Comparison of ENCODE assay signal across 13 cellular contexts in the genomic region with DNA sequence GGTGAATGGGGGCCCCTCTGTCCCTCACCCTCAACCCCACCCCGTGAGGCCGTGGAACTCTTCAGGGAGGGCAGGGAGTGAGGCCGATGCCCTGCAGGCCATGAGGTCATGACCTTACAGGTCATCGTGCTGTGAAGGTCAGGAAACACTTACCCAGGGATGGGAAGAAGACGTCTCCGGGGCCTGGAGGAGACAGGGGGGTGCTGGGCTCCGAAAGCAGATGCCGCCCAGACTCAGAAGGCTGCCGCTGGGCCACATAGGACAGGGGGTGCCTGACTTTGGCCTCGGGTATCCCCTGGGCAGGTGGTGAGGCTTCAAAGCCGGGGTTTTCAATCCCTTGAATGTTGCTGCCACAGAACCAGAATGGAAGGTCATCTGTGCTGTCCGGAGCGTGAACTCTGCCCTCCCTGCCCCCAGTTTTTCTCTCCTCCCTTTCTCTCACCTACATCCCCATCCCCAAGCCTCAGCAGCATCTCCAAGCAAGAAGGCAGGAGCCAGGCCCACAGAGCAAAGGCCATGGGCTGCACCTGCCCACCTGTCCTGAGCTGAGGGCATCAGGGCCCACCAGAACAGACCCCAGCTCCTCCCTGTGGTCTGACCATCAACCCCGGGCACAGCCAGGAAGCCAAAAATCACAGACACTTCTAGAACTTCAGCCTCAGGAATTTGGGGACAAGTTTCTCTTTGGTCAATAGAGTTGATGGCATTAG. TPM values are rescaled to one million over a fixed set of nuclear protein-coding genes. Genes with fewer than 3 reads are reported as not detected.
DNase-seq lines count a peak whose midpoint lies in the region; ATAC-seq and TF ChIP-seq lines count a peak whose summit lies in the region.
"Had no signal": no experiment of that assay in that cellular context is flagged by ENCODE, and none has a peak within 500 bp of the region (broad histone marks: within the 10 kb centered on the region; RNA-seq: fewer than 3 reads in every experiment).

No MANE protein-coding gene starts in this region.

- H3K36me3 ChIP-seq in CD4-positive, CD25-positive, alpha-beta regulatory T cell (ENCODE audit: control insufficient read depth, insufficient read depth, low read length), result peaks cover 42% of the 10 kb centered on the region
- H3K36me3 ChIP-seq in neural progenitor cell (no peaks in the 10 kb centered on the region), GM23248 (ENCODE audit: low read depth) (peaks cover 9% of the 10 kb centered on the region; the same call in 1 of the 2 replicates)
- H3K36me3 ChIP-seq: uterus had no signal

- no peaks in the 10 kb centered on the region for H3K9me2 ChIP-seq in GM23248 (ENCODE audit: insufficient read depth)

- no peak overlapping the region for H3K4me2 ChIP-seq in neural progenitor cell
- H3K4me2 ChIP-seq in GM23248 (ENCODE audit: unreplicated experiment), result no peak overlapping the region
- H3K4me2 ChIP-seq: GM23338 had no signal

- H3K27ac Mint-ChIP-seq in CD4-positive, CD25-positive, alpha-beta regulatory T cell, result peak overlapping the region; percentile 92 to 98 (median 96)
- H3K27ac Mint-ChIP-seq in IgD-negative memory B cell (peak overlapping the region; percentile 62 to 94 (median 87)), neural progenitor cell (peak overlapping the region; percentile 57), progenitor cell of endocrine pancreas (no peak overlapping the region)
- peak overlapping the region; percentile 72 for H3K27ac Mint-ChIP-seq in central memory CD8-positive, alpha-beta T cell (ENCODE audit: low read depth)
- H3K27ac Mint-ChIP-seq: GM23338 had no signal

- WGBS in GM23248 (ENCODE audit: low coverage in 1 of 2, low lambda C conversion rate in 2 of 2, missing lambda C conversion rate in 2 of 2), 2 experiments, result 72 to 78% methylated on average over 9 to 14 of the region's 14 CpGs

- H2AFZ ChIP-seq in neural progenitor cell (replicated peaks) (no peak overlapping the region), GM23248 (no peak overlapping the region)
- H2AFZ ChIP-seq: GM23338 had no signal

- H3F3A ChIP-seq in neural progenitor cell (ENCODE audit: low read depth) (peaks cover 2% of the 10 kb centered on the region), GM23248 (ENCODE audit: insufficient read depth) (no peaks in the 10 kb centered on the region)

- no peaks in the 10 kb centered on the region for H3K79me2 ChIP-seq in neural progenitor cell (ENCODE audit: low read depth)
- H3K79me2 ChIP-seq in GM23248 (ENCODE audit: insufficient read depth), result no peaks in the 10 kb centered on the region

- H3K4me3 Mint-ChIP-seq in CD4-positive, CD25-positive, alpha-beta regulatory T cell, result peak overlapping the region; percentile 59 to 85 (median 82)
- peak overlapping the region in 3 of 4 donors; percentile 50 to 86 (median 78) for H3K4me3 Mint-ChIP-seq in IgD-negative memory B cell
- no peak overlapping the region for H3K4me3 Mint-ChIP-seq in central memory CD8-positive, alpha-beta T cell
- H3K4me3 Mint-ChIP-seq in neural progenitor cell, result no peak overlapping the region
- H3K4me3 Mint-ChIP-seq in progenitor cell of endocrine pancreas (ENCODE audit: low read depth), result no peak overlapping the region
- H3K4me3 Mint-ChIP-seq: GM23338 had no signal

- H3K4me1 ChIP-seq in CD4-positive, CD25-positive, alpha-beta regulatory T cell (ENCODE audit: control insufficient read depth, insufficient read depth, low read length, poor library complexity, severe bottlenecking), result peaks cover 100% of the 10 kb centered on the region
- H3K4me1 ChIP-seq in neural progenitor cell, result peaks cover 6% of the 10 kb centered on the region
- H3K4me1 ChIP-seq in GM23248 (ENCODE audit: insufficient read depth), result no peaks in the 10 kb centered on the region

- no peaks in the 10 kb centered on the region for H3K9me3 Mint-ChIP-seq in CD4-positive, CD25-positive, alpha-beta regulatory T cell
- no peaks in the 10 kb centered on the region for H3K9me3 Mint-ChIP-seq in IgD-negative memory B cell
- no peaks in the 10 kb centered on the region for H3K9me3 Mint-ChIP-seq in central memory CD8-positive, alpha-beta T cell
- no peaks in the 10 kb centered on the region for H3K9me3 Mint-ChIP-seq in neural progenitor cell
- no peaks in the 10 kb centered on the region for H3K9me3 Mint-ChIP-seq in progenitor cell of endocrine pancreas (ENCODE audit: low read depth)
- H3K9me3 Mint-ChIP-seq: GM23338 had no signal

- peaks cover 13 to 96% (median 67%) of the 10 kb centered on the region in 4 donors for H3K4me1 Mint-ChIP-seq in CD4-positive, CD25-positive, alpha-beta regulatory T cell
- H3K4me1 Mint-ChIP-seq in IgD-negative memory B cell (peaks cover 66 to 80% (median 69%) of the 10 kb centered on the region in 3 donors), neural progenitor cell (peaks cover 35% of the 10 kb centered on the region), progenitor cell of endocrine pancreas (ENCODE audit: low read depth) (peaks cover 28% of the 10 kb centered on the region)
- H3K4me1 Mint-ChIP-seq in central memory CD8-positive, alpha-beta T cell, result peaks cover 80% of the 10 kb centered on the region

- peak overlapping the region; percentile 58 for H3K27ac ChIP-seq in CD4-positive, CD25-positive, alpha-beta regulatory T cell (ENCODE audit: insufficient read depth, low read length, poor library complexity, severe bottlenecking)
- H3K27ac ChIP-seq in neural progenitor cell (no peak overlapping the region), GM23248 (no peak overlapping the region)
- H3K27ac ChIP-seq: uterus, VCaP had no signal

- H4K20me1 ChIP-seq in neural progenitor cell (ENCODE audit: low read depth) (no peaks in the 10 kb centered on the region), GM23248 (ENCODE audit: insufficient read depth) (no peaks in the 10 kb centered on the region)

- TF ChIP-seq CTCF in neural progenitor cell (IDR thresholded peaks at IDR 0.05), result no peak
- no peak for TF ChIP-seq CTCF in progenitor cell of endocrine pancreas (IDR thresholded peaks at IDR 0.05; ENCODE audit: unreplicated experiment)

- H3K27me3 ChIP-seq in CD4-positive, CD25-positive, alpha-beta regulatory T cell (ENCODE audit: control insufficient read depth, insufficient read depth, low read length), result no peaks in the 10 kb centered on the region
- H3K27me3 ChIP-seq in neural progenitor cell (no peaks in the 10 kb centered on the region), GM23248 (replicated peaks; ENCODE audit: insufficient read depth) (no peaks in the 10 kb centered on the region)
- H3K27me3 ChIP-seq: uterus had no signal

- H3K27me3 Mint-ChIP-seq in CD4-positive, CD25-positive, alpha-beta regulatory T cell, result no peaks in the 10 kb centered on the region
- H3K27me3 Mint-ChIP-seq in IgD-negative memory B cell (peaks cover 1% of the 10 kb centered on the region), neural progenitor cell (ENCODE audit: insufficient read depth, low read depth) (peaks cover 8% of the 10 kb centered on the region), progenitor cell of endocrine pancreas (peaks cover 7% of the 10 kb centered on the region)
- no peaks in the 10 kb centered on the region for H3K27me3 Mint-ChIP-seq in central memory CD8-positive, alpha-beta T cell

- in situ Hi-C loops in GM23248 (cut with MboI), result no loop called here

- no peak for ATAC-seq in CD4-positive, CD25-positive, alpha-beta regulatory T cell (ENCODE audit: low read depth in 2 of 2)
- no peak for ATAC-seq in central memory CD8-positive, alpha-beta T cell (replicated peaks; ENCODE audit: extremely low read depth, poor library complexity, severe bottlenecking)
- ATAC-seq in left colon, result no peak
- ATAC-seq: GM23338 had no signal

- H3K4me3 ChIP-seq in CD4-positive, CD25-positive, alpha-beta regulatory T cell (ENCODE audit: low read depth, low read length), result no peak overlapping the region
- H3K4me3 ChIP-seq in neural progenitor cell (no peak overlapping the region), GM23248 (no peak overlapping the region)
- H3K4me3 ChIP-seq: GM23338, uterus had no signal

- no peaks in the 10 kb centered on the region for H3K9me3 ChIP-seq in CD4-positive, CD25-positive, alpha-beta regulatory T cell (ENCODE audit: control insufficient read depth in 2 of 2, low read length in 2 of 2)
- H3K9me3 ChIP-seq in neural progenitor cell (ENCODE audit: low read depth) (no peaks in the 10 kb centered on the region), GM23248 (ENCODE audit: low read depth) (no peaks in the 10 kb centered on the region)
- H3K9me3 ChIP-seq: uterus had no signal

- DNase-seq in CD4-positive, CD25-positive, alpha-beta regulatory T cell, result no peak
- no peak for DNase-seq in central memory CD8-positive, alpha-beta T cell (ENCODE audit: low spot score in 2 of 2)
- DNase-seq in neural progenitor cell (ENCODE audit: low spot score) (no peak), progenitor cell of endocrine pancreas (ENCODE audit: low spot score, unreplicated experiment) (no peak), left colon (no peak), GM23248 (no peak)
- DNase-seq: NCI-H1436 treated with DMSO at 0.1 percent for 48 hours, uterus had no signal

- intact Hi-C loops in left colon (cut with DNase I, micrococcal nuclease), result no loop called here

- H3K36me3 Mint-ChIP-seq in CD4-positive, CD25-positive, alpha-beta regulatory T cell, result peaks cover 35% of the 10 kb centered on the region
- H3K36me3 Mint-ChIP-seq in IgD-negative memory B cell (peaks cover 6% of the 10 kb centered on the region), neural progenitor cell (no peaks in the 10 kb centered on the region), progenitor cell of endocrine pancreas (ENCODE audit: insufficient read depth) (no peaks in the 10 kb centered on the region)
- peaks cover 35% of the 10 kb centered on the region for H3K36me3 Mint-ChIP-seq in central memory CD8-positive, alpha-beta T cell (ENCODE audit: insufficient read depth)

- no peak overlapping the region for H3K9ac ChIP-seq in neural progenitor cell
- H3K9ac ChIP-seq in GM23248, result no peak overlapping the region

RNA-seq across cellular contexts. Expression of a gene that starts 21.6 kb away (rescaled TPM):
- total RNA-seq in CD4-positive, CD25-positive, alpha-beta regulatory T cell, result 167 TPM
- polyA plus RNA-seq in CD4-positive, CD25-positive, alpha-beta regulatory T cell, result 100 to 1,000 TPM; 226 to 339 (median 294) TPM
- polyA plus RNA-seq in IgD-negative memory B cell (73.6 TPM), GM23248 (2016; fragmentation: Nextera tagmentation; extraction: Ambion mirVana) (152 and 153 TPM in 2 replicates)
- total RNA-seq in neural progenitor cell (ENCODE audit: low replicate concordance) (0.46 TPM in 1 of 2 replicates, not detected in the other), progenitor cell of endocrine pancreas (2.6 and 3.6 TPM in 2 replicates), left colon (10 to 100 TPM; 50.5 to 76.7 TPM)
- total RNA-seq in GM23248 (2014; rRNA removed; shearing (Covaris generic)), result 60.8 and 81.6 TPM in 2 replicates

RNA-seq across cellular contexts. Expression of a gene that starts 32.1 kb away (rescaled TPM):
- total RNA-seq in CD4-positive, CD25-positive, alpha-beta regulatory T cell, result 0.52 TPM
- under 1 TPM in 2 of 4 donors, not detected in 2; 0.05 to 0.20 TPM for polyA plus RNA-seq in CD4-positive, CD25-positive, alpha-beta regulatory T cell
- polyA plus RNA-seq in IgD-negative memory B cell (not detected), GM23248 (2016; fragmentation: Nextera tagmentation; extraction: Ambion mirVana) (0.06 TPM in 1 of 2 replicates, not detected in the other)
- total RNA-seq in neural progenitor cell (ENCODE audit: low replicate concordance) (0.39 and 1.5 TPM in 2 replicates), progenitor cell of endocrine pancreas (0.07 TPM in 1 of 2 replicates, not detected in the other), left colon (under 1 TPM in 1 of 2 donors, not detected in 1; 0.08 TPM)
- total RNA-seq in GM23248 (2014; rRNA removed; shearing (Covaris generic)), result not detected in 2 replicates
- total RNA-seq: G401, SK-MEL-5 had no signal

Comparison
In these comparisons a context has a peak if more than half of its experiments do, and no peak if none do; other contexts are left out.
1. H3K4me3 Mint-ChIP-seq: peak in CD4-positive, CD25-positive, alpha-beta regulatory T cell (4 of 4) and IgD-negative memory B cell (3 of 4); none in central memory CD8-positive, alpha-beta T cell (single experiment), neural progenitor cell (single experiment) and progenitor cell of endocrine pancreas (single experiment).
2. RNA of a gene that starts 21.6 kb away (total RNA-seq): 167 TPM in CD4-positive, CD25-positive, alpha-beta regulatory T cell (single experiment), 60.8 to 81.6 TPM in GM23248 and 50.5 to 76.7 TPM in left colon; 2.6 to 3.6 TPM in progenitor cell of endocrine pancreas and 0.46 TPM in neural progenitor cell; every median in the first group is over 10 times any median in the second.